Comparison of ENCODE assay signal across 8 cellular contexts in the genomic region with DNA sequence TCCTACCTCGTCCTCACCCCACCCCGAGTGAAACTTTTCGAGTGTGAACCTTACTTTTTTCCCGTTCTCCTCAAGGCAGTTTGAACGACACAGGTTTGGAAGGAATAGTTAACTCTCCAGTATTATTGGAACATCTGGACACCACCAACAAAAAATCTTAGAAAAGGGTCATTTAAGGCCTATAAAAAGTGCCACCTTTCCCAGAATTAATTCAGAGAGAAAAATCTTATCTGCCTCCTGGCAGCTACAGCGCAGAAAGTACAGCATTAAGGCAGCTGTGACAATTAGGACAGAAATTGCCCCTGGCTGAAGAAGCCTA.
DNase-seq lines count a peak whose midpoint lies in the region; FAIRE-seq and TF ChIP-seq lines count a peak whose summit lies in the region.

No MANE protein-coding gene starts in this region.

- H3K9me3 ChIP-seq in KOPT-K1 (ENCODE audit: insufficient read depth, low read length, poor library complexity, severe bottlenecking) (no peaks in the 10 kb centered on the region), muscle layer of duodenum (ENCODE audit: control insufficient read depth in 1 of 2, low read length in 2 of 2) (no peaks in the 10 kb centered on the region)

- no peak for TF ChIP-seq POLR2A in H54 (IDR thresholded peaks at IDR 0.05; ENCODE audit: low read depth, low read length)

- no peak for FAIRE-seq in H54 (lab: Jason Lieb, UNC)

- TF ChIP-seq CTCF in AG10803 (conservative IDR thresholded peaks at IDR 0.05; ENCODE audit: low read length) = no peak

- H3K36me3 ChIP-seq in KOPT-K1 (ENCODE audit: insufficient read depth, low read length) (no peaks in the 10 kb centered on the region), muscle layer of duodenum (ENCODE audit: control insufficient read depth in 1 of 2, insufficient read depth in 2 of 2, low read length in 2 of 2) (no peaks in the 10 kb centered on the region)

- DNase-seq in AG10803 (ENCODE audit: low read depth) (no peak), caudate nucleus (lab: John Stamatoyannopoulos, UW) (no peak), ecto neural progenitor cell (ENCODE audit: low spot score) (no peak), H54 (ENCODE audit: insufficient read length, low spot score) (no peak), cerebellar cortex (ENCODE audit: low spot score) (no peak), islet precursor cell (no peak)

- peaks cover 13 to 17% of the 10 kb centered on the region in 2 donors for H3K4me1 ChIP-seq in muscle layer of duodenum (ENCODE audit: control insufficient read depth in 1 of 2, insufficient read depth in 2 of 2, low read length in 2 of 2)

- H3K4me3 ChIP-seq in AG10803 (ENCODE audit: low read length) (peak overlapping the region; percentile 94), muscle layer of duodenum (ENCODE audit: low read depth in 1 of 2, low read length in 2 of 2) (peak overlapping the region; percentile 80 to 87)

- no peaks in the 10 kb centered on the region for H3K27me3 ChIP-seq in muscle layer of duodenum (ENCODE audit: low read depth, low read length)

- H3K27ac ChIP-seq in KOPT-K1 (ENCODE audit: low read depth, low read length, poor library complexity, severe bottlenecking) (peak overlapping the region; percentile 80), caudate nucleus (ENCODE audit: low read depth, low read length) (peak overlapping the region; percentile 34), muscle layer of duodenum (ENCODE audit: low read length) (peak overlapping the region; percentile 97)

Comparison
In these comparisons a context has a peak if more than half of its experiments do, and no peak if none do; other contexts are left out.
1. H3K27ac ChIP-seq: peak in every context shown above with its lines; median percentile 97 in muscle layer of duodenum; 80 in KOPT-K1; 34 in caudate nucleus.